8 cellular contexts compared by ENCODE assay signal in genomic region chr7:74355091-74355490, GRCh38.
DNase-seq lines count a peak whose midpoint lies in the region; ATAC-seq and TF ChIP-seq lines count a peak whose summit lies in the region.

No MANE protein-coding gene starts in this region.

- no peaks in the 10 kb centered on the region for H3K27me3 Mint-ChIP-seq in CD8-positive, alpha-beta memory T cell

- no peaks in the 10 kb centered on the region for H3K4me1 Mint-ChIP-seq in CD8-positive, alpha-beta memory T cell

- WGBS in body of pancreas, 2 donors: 85 to 87% methylated on average over 4 of the region's 4 CpGs

- peaks cover 5% of the 10 kb centered on the region for H3K4me1 ChIP-seq in body of pancreas
- H3K4me1 ChIP-seq in CD8-positive, alpha-beta memory T cell (ENCODE audit: insufficient read depth, low read length): no peaks in the 10 kb centered on the region

- CTCF ChIA-PET in CD8-positive, alpha-beta memory T cell (lab: Charles Lee): no interaction called here

- no peak overlapping the region for H3K4me3 ChIP-seq in MG63
- no peak overlapping the region for H3K4me3 ChIP-seq in body of pancreas
- no peak overlapping the region for H3K4me3 ChIP-seq in CD8-positive, alpha-beta memory T cell (ENCODE audit: low read length)

- ATAC-seq in body of pancreas (peak; percentile 57), HG02588 (IDR thresholded peaks at IDR 0.05; ENCODE audit: unreplicated experiment) (no peak)

- POLR2A ChIA-PET in CD8-positive, alpha-beta memory T cell (lab: Charles Lee): no interaction called here

- DNase-seq in EH (ENCODE audit: low read depth) (peak; percentile 87), MG63 (peak; percentile 74), body of pancreas (peak; percentile 58 to 72 (median 59)), myocyte (ENCODE audit: low read depth) (peak; percentile 61), GM19238 (ENCODE audit: insufficient read length, low spot score) (no peak), medulla oblongata (ENCODE audit: extremely low spot score) (no peak)
- no peak for DNase-seq in CD8-positive, alpha-beta memory T cell

- no peak overlapping the region for H3K4me3 Mint-ChIP-seq in CD8-positive, alpha-beta memory T cell

- H3K36me3 ChIP-seq in MG63 (peaks cover 2% of the 10 kb centered on the region; the same call in 1 of the 2 replicates), body of pancreas (replicated peaks in 1 of 2; ENCODE audit: insufficient read depth in 1 of 2, low read depth in 2 of 2) (peaks cover 0 to 8% of the 10 kb centered on the region in 2 donors)
- H3K36me3 ChIP-seq in CD8-positive, alpha-beta memory T cell (ENCODE audit: insufficient read depth, low read length): no peaks in the 10 kb centered on the region

- TF ChIP-seq CTCF in body of pancreas (IDR thresholded peaks at IDR 0.05): no peak

- H3K9me3 ChIP-seq in MG63 (no peaks in the 10 kb centered on the region), body of pancreas (no peaks in the 10 kb centered on the region)
- no peaks in the 10 kb centered on the region for H3K9me3 ChIP-seq in CD8-positive, alpha-beta memory T cell (ENCODE audit: low read length)

- TF ChIP-seq POLR2A in body of pancreas (IDR thresholded peaks at IDR 0.05): no peak

- peak overlapping the region in 1 of 8 donors; percentile 38 for H3K27ac Mint-ChIP-seq in CD8-positive, alpha-beta memory T cell

- H3K27me3 ChIP-seq in MG63: no peaks in the 10 kb centered on the region
- no peaks in the 10 kb centered on the region for H3K27me3 ChIP-seq in body of pancreas
- no peaks in the 10 kb centered on the region for H3K27me3 ChIP-seq in CD8-positive, alpha-beta memory T cell (ENCODE audit: insufficient read depth, low read length, poor library complexity, severe bottlenecking)

- intact Hi-C loops in body of pancreas (cut with DNase I): no loop called here

- peaks cover 1 to 12% (median 3%) of the 10 kb centered on the region in 3 donors for H3K36me3 Mint-ChIP-seq in CD8-positive, alpha-beta memory T cell

- no peak overlapping the region for H3K27ac ChIP-seq in body of pancreas
- no peak overlapping the region for H3K27ac ChIP-seq in CD8-positive, alpha-beta memory T cell (ENCODE audit: low read depth, low read length)

- no peaks in the 10 kb centered on the region for H3K9me3 Mint-ChIP-seq in CD8-positive, alpha-beta memory T cell

Comparison
In these comparisons a context has a peak if more than half of its experiments do, and no peak if none do; other contexts are left out.
1. DNase-seq: peak in EH (single experiment), MG63 (single experiment), body of pancreas (4 of 4) and myocyte (single experiment); none in GM19238 (single experiment), CD8-positive, alpha-beta memory T cell (0 of 5) and medulla oblongata (single experiment).